ENCODE assay signal across 25 cellular contexts in the genomic region with DNA sequence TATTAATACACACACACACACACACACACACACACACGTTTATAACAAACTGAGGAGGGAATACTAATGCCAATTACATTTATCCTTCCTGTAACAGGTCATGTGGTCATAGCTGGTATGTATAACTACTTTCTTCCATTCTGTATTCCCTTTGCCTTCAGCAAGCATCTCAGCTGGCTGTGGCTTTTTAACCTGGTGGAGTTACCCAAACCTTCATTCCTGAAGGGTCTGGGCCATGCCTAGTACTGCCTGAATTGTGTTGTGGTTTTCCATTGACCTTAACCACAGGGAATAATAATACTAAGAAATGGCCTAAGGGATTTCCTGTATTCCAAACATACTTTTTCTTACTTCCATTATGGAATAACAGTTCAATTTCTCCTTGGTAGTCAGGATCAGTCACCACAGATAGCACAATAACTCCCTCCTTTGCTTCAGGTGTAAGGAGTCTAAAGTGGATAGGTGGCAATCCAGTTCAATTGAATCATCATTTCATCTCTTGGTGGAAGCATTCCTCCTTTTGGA.
"Had no signal": no experiment of that assay in that cellular context is flagged by ENCODE, and none has a peak within 500 bp of the region (broad histone marks: within the 10 kb centered on the region; RNA-seq: fewer than 3 reads in every experiment).

No MANE protein-coding gene starts in this region.

- H3K36me3 Mint-ChIP-seq: activated naive CD4-positive, alpha-beta T cell treated with anti-CD3 and anti-CD28 coated beads, Interleukin-2, amount 50 U/mL, for 24 hours had no signal

- H3K4me1 Mint-ChIP-seq: activated naive CD4-positive, alpha-beta T cell treated with anti-CD3 and anti-CD28 coated beads, Interleukin-2, amount 50 U/mL, for 24 hours; naive B cell; neural crest cell had no signal

- H3K36me3 ChIP-seq: ascending aorta, cardiac muscle cell, left lung, prostate gland, stomach, upper lobe of left lung, WERI-Rb-1 had no signal

- H3K27me3 ChIP-seq: ascending aorta, cardiac muscle cell, left lung, stomach, upper lobe of left lung had no signal

- H3K27ac Mint-ChIP-seq: activated naive CD4-positive, alpha-beta T cell treated with anti-CD3 and anti-CD28 coated beads, Interleukin-2, amount 50 U/mL, for 24 hours; activated T-cell treated with anti-CD3 and anti-CD28 coated beads, Interleukin-2, amount 50 U/mL, for 72 hours; effector memory CD8-positive, alpha-beta T cell had no signal

- H3K27me3 Mint-ChIP-seq: activated naive CD4-positive, alpha-beta T cell treated with anti-CD3 and anti-CD28 coated beads, Interleukin-2, amount 50 U/mL, for 24 hours; effector memory CD8-positive, alpha-beta T cell; naive B cell had no signal

- H3K9me3 ChIP-seq: left lung, prostate gland, stomach, upper lobe of left lung had no signal

- DNase-seq: activated CD4-positive, alpha-beta T cell treated with anti-CD3 and anti-CD28 coated beads for 1 hour; activated CD8-positive, alpha-beta memory T cell treated with anti-CD3 and anti-CD28 coated beads for 24 hours; activated CD8-positive, alpha-beta memory T cell treated with anti-CD3 and anti-CD28 coated beads, Interleukin-2, amount 50 U/mL, for 48 hours; activated gamma-delta T cell; activated T-cell treated with anti-CD3 and anti-CD28 coated beads, Interleukin-2, amount 50 U/mL, for 72 hours; effector memory CD8-positive, alpha-beta T cell; glutamatergic neuron; hippocampal formation; kidney; left lung; naive B cell; right cardiac atrium; stimulated activated CD4-positive, alpha-beta T cell treated with anti-CD3 and anti-CD28 coated beads, Interleukin-15, amount 100 ng/mL, for 24 hours; stimulated activated CD4-positive, alpha-beta T cell treated with anti-CD3 and anti-CD28 coated beads, Interleukin-2, amount 100 ng/mL, for 48 hours; stomach; SW 1271; upper lobe of left lung; WERI-Rb-1 had no signal

- H3K4me3 Mint-ChIP-seq: activated naive CD4-positive, alpha-beta T cell treated with anti-CD3 and anti-CD28 coated beads, Interleukin-2, amount 50 U/mL, for 24 hours; activated T-cell treated with anti-CD3 and anti-CD28 coated beads, Interleukin-2, amount 50 U/mL, for 72 hours; effector memory CD8-positive, alpha-beta T cell; naive B cell; neural crest cell had no signal

- ATAC-seq: activated T-cell treated with anti-CD3 and anti-CD28 coated beads, Interleukin-2, amount 50 U/mL, for 72 hours; effector memory CD8-positive, alpha-beta T cell; left lung; right cardiac atrium had no signal

- H3K27ac ChIP-seq: ascending aorta, cardiac muscle cell, epithelial cell of prostate, left lung, prostate gland, skin epidermis, stomach, upper lobe of left lung, WERI-Rb-1 had no signal

- H3K4me3 ChIP-seq: ascending aorta, cardiac muscle cell, left lung, prostate gland, skin epidermis, stomach, upper lobe of left lung had no signal

- H3K4me1 ChIP-seq: ascending aorta, left lung, prostate gland, stomach, upper lobe of left lung had no signal
